1 cellular context compared by ENCODE assay signal in the genomic region with DNA sequence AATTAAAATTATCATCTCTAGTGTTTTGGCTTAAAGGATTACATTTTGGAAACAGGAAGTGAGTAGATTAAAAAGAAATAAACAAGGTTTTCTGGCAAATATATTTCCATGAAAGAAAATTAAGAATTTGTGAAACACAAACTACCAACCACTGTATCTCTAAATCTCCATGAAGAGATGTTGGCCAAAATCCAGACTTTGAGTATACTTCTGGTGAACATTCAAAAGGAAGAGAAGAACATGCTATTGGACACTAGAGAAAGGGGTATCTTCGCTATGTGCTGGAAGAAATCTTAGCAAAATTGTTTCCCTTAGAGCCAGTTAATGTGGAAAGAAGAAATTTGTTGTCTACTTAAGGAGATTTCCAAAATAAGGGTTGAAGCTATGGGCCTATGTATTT.
TF ChIP-seq lines count a peak whose summit lies in the region.

No MANE protein-coding gene starts in this region.

TF ChIP-seq in GM23338, 12 proteins besides CTCF, POLR2A, EP300 and RAD21 (continued from another document):
- TF ChIP-seq, protein P1, sequence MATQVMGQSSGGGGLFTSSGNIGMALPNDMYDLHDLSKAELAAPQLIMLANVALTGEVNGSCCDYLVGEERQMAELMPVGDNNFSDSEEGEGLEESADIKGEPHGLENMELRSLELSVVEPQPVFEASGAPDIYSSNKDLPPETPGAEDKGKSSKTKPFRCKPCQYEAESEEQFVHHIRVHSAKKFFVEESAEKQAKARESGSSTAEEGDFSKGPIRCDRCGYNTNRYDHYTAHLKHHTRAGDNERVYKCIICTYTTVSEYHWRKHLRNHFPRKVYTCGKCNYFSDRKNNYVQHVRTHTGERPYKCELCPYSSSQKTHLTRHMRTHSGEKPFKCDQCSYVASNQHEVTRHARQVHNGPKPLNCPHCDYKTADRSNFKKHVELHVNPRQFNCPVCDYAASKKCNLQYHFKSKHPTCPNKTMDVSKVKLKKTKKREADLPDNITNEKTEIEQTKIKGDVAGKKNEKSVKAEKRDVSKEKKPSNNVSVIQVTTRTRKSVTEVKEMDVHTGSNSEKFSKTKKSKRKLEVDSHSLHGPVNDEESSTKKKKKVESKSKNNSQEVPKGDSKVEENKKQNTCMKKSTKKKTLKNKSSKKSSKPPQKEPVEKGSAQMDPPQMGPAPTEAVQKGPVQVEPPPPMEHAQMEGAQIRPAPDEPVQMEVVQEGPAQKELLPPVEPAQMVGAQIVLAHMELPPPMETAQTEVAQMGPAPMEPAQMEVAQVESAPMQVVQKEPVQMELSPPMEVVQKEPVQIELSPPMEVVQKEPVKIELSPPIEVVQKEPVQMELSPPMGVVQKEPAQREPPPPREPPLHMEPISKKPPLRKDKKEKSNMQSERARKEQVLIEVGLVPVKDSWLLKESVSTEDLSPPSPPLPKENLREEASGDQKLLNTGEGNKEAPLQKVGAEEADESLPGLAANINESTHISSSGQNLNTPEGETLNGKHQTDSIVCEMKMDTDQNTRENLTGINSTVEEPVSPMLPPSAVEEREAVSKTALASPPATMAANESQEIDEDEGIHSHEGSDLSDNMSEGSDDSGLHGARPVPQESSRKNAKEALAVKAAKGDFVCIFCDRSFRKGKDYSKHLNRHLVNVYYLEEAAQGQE (IDR thresholded peaks at IDR 0.05; ENCODE audit: unreplicated experiment): no peak
- no peak for TF ChIP-seq ZNF331 (CRISPR knock-in tag; IDR thresholded peaks at IDR 0.05; ENCODE audit: low read depth)
- TF ChIP-seq, protein P2, sequence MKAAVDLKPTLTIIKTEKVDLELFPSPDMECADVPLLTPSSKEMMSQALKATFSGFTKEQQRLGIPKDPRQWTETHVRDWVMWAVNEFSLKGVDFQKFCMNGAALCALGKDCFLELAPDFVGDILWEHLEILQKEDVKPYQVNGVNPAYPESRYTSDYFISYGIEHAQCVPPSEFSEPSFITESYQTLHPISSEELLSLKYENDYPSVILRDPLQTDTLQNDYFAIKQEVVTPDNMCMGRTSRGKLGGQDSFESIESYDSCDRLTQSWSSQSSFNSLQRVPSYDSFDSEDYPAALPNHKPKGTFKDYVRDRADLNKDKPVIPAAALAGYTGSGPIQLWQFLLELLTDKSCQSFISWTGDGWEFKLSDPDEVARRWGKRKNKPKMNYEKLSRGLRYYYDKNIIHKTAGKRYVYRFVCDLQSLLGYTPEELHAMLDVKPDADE (IDR thresholded peaks at IDR 0.05): no peak
- TF ChIP-seq STAT1 (IDR thresholded peaks at IDR 0.05; ENCODE audit: unreplicated experiment): no peak
- no peak for TF ChIP-seq POLR2AphosphoS5 (IDR thresholded peaks at IDR 0.05; ENCODE audit: low read depth)
- no peak for TF ChIP-seq NANOG (IDR thresholded peaks at IDR 0.05; ENCODE audit: borderline replicate concordance)
- no peak for TF ChIP-seq EZH2phosphoT487 (IDR thresholded peaks at IDR 0.05; ENCODE audit: unreplicated experiment)
- no peak for TF ChIP-seq JUNB (IDR thresholded peaks at IDR 0.05; ENCODE audit: unreplicated experiment)
- no peak for TF ChIP-seq ZNF114 (CRISPR knock-in tag; IDR thresholded peaks at IDR 0.05)
- TF ChIP-seq EZH2 (IDR thresholded peaks at IDR 0.05; ENCODE audit: low read depth, unreplicated experiment): no peak
